ENCODE assay signal across 1 cellular context in genomic region chr6:145733207-145733606, GRCh38.
TF ChIP-seq lines count a peak whose summit lies in the region.

No MANE protein-coding gene starts in this region.

TF ChIP-seq in HCT116, 20 proteins besides CTCF, POLR2A, EP300 and RAD21 (continued from another document):
- TF ChIP-seq REST (IDR thresholded peaks at IDR 0.05; ENCODE audit: low read depth) (no peak), SRF (IDR thresholded peaks at IDR 0.05; ENCODE audit: low read depth) (no peak), ZNF274 (IDR thresholded peaks at IDR 0.05; ENCODE audit: low read depth, low read length) (no peak)
TF ChIP-seq in HCT116: peak in this region for 0.
